In genomic region chr7:139738772-139739171, GRCh38 we compare ENCODE assay signal across 1 cellular context.
TF ChIP-seq lines count a peak whose summit lies in the region.

No MANE protein-coding gene starts in this region.

TF ChIP-seq in HepG2, 621 proteins besides CTCF, POLR2A, EP300 and RAD21:
- TF ChIP-seq FOXC1 (CRISPR knock-in tag; IDR thresholded peaks at IDR 0.05; ENCODE audit: borderline replicate concordance) = no peak
- peak; percentile 47 for TF ChIP-seq HNRNPK (IDR thresholded peaks at IDR 0.05; ENCODE audit: low read depth, low read length, poor library complexity, severe bottlenecking)
- no peak for TF ChIP-seq ZNF296 (CRISPR knock-in tag; conservative IDR thresholded peaks at IDR 0.05)
- TF ChIP-seq ZNF121 (CRISPR knock-in tag; IDR thresholded peaks at IDR 0.05) = 0 out of 2 replicates have a peak, but pooled peaks have one; percentile 12
